Comparison of ENCODE assay signal across 19 cellular contexts in genomic region chr3:138284957-138285477, GRCh38. TPM values are rescaled to one million over a fixed set of nuclear protein-coding genes. Genes with fewer than 3 reads are reported as not detected.
A peak's percentile ranks its signal among the peaks of the same experiment; 100 is the strongest.
DNase-seq lines count a peak whose midpoint lies in the region; ATAC-seq and TF ChIP-seq lines count a peak whose summit lies in the region.
"Had no signal": no experiment of that assay in that cellular context is flagged by ENCODE, and none has a peak within 500 bp of the region (broad histone marks: within the 10 kb centered on the region; RNA-seq: fewer than 3 reads in every experiment).

No MANE protein-coding gene starts in this region.

- H3K9me3 Mint-ChIP-seq in activated CD8-positive, alpha-beta memory T cell treated with anti-CD3 and anti-CD28 coated beads, Interleukin-2, amount 10 ng/mL, durations not matched to agents 7 days and 5 days (ENCODE audit: low read depth), result no peaks in the 10 kb centered on the region
- H3K9me3 Mint-ChIP-seq: neural crest cell had no signal

- peaks cover 3% of the 10 kb centered on the region; the same call in 1 of the 2 replicates for H3K9me1 ChIP-seq in IMR-90 (ENCODE audit: insufficient read depth, low read length)

- H3K36me3 ChIP-seq in IMR-90 (ENCODE audit: control insufficient read depth, insufficient read depth, low read length), result peaks cover 24% of the 10 kb centered on the region
- peaks cover 36% of the 10 kb centered on the region for H3K36me3 ChIP-seq in brain microvascular endothelial cell (replicated peaks)
- no peaks in the 10 kb centered on the region for H3K36me3 ChIP-seq in kidney epithelial cell (ENCODE audit: control insufficient read depth, insufficient read depth, low read length)

- no peak overlapping the region for H3K18ac ChIP-seq in IMR-90 (ENCODE audit: low read depth, low read length)

- H4K91ac ChIP-seq in IMR-90 (ENCODE audit: insufficient read depth, low read depth, low read length), result no peak overlapping the region

- peaks cover 26% of the 10 kb centered on the region for H3K36me3 Mint-ChIP-seq in activated CD8-positive, alpha-beta memory T cell treated with anti-CD3 and anti-CD28 coated beads, Interleukin-2, amount 10 ng/mL, durations not matched to agents 7 days and 5 days

- H3K4me1 Mint-ChIP-seq in activated CD8-positive, alpha-beta memory T cell treated with anti-CD3 and anti-CD28 coated beads, Interleukin-2, amount 10 ng/mL, durations not matched to agents 7 days and 5 days, result peaks cover 3% of the 10 kb centered on the region
- H3K4me1 Mint-ChIP-seq: neural crest cell had no signal

- no peak overlapping the region for H2BK5ac ChIP-seq in IMR-90 (ENCODE audit: low read depth, low read length, poor library complexity, severe bottlenecking)

- H3K9ac ChIP-seq in IMR-90 (ENCODE audit: low read depth, low read length), result no peak overlapping the region

- H2BK20ac ChIP-seq in IMR-90 (ENCODE audit: low read depth, low read length), result no peak overlapping the region

- H3K4ac ChIP-seq in IMR-90 (ENCODE audit: low read depth, low read length), result no peak overlapping the region

- H3K4me3 ChIP-seq in IMR-90 (ENCODE audit: insufficient read depth, low read depth, low read length) (no peak overlapping the region), brain microvascular endothelial cell (ENCODE audit: low read depth, low read length) (no peak overlapping the region), kidney epithelial cell (ENCODE audit: low read depth, low read length) (no peak overlapping the region), lower leg skin (ENCODE audit: low read depth, poor library complexity, severe bottlenecking) (no peak overlapping the region)
- H3K4me3 ChIP-seq: gastroesophageal sphincter, suprapubic skin, vagina had no signal

- TF ChIP-seq RAD21 in IMR-90 (IDR thresholded peaks at IDR 0.05; ENCODE audit: low read length), result no peak

- no peak for TF ChIP-seq POLR2A in IMR-90 (IDR thresholded peaks at IDR 0.05; ENCODE audit: low read depth, low read length)
- TF ChIP-seq POLR2A in lower leg skin (IDR thresholded peaks at IDR 0.05), result no peak

- no peak overlapping the region for H3K4me3 Mint-ChIP-seq in activated CD8-positive, alpha-beta memory T cell treated with anti-CD3 and anti-CD28 coated beads, Interleukin-2, amount 10 ng/mL, durations not matched to agents 7 days and 5 days
- H3K4me3 Mint-ChIP-seq: neural crest cell had no signal

- H4K5ac ChIP-seq in IMR-90 (ENCODE audit: low read depth, low read length), result no peak overlapping the region

- no peaks in the 10 kb centered on the region for H4K20me1 ChIP-seq in IMR-90 (ENCODE audit: insufficient read depth, low read length)

- no peak overlapping the region for H2AK5ac ChIP-seq in IMR-90 (ENCODE audit: low read depth, low read length)

- dilution Hi-C loops in IMR-90 (cut with HindIII; ENCODE audit: low sequenced_read_pairs, unreplicated experiment), result no loop called here

- H3K4me2 ChIP-seq in IMR-90 (ENCODE audit: low read depth, low read length), result no peak overlapping the region

- H3K27me3 Mint-ChIP-seq in activated CD8-positive, alpha-beta memory T cell treated with anti-CD3 and anti-CD28 coated beads, Interleukin-2, amount 10 ng/mL, durations not matched to agents 7 days and 5 days, result no peaks in the 10 kb centered on the region

- H3K9me3 ChIP-seq in IMR-90 (ENCODE audit: control insufficient read depth, insufficient read depth, low read length), result no peaks in the 10 kb centered on the region
- H3K9me3 ChIP-seq: gastroesophageal sphincter, suprapubic skin, vagina had no signal

- intact Hi-C loops in IMR-90 (cut with micrococcal nuclease) (no loop called here), lower leg skin (cut with DNase I; ENCODE audit: low total_unique reads) (no loop called here)

- H3K14ac ChIP-seq in IMR-90 (replicated peaks; ENCODE audit: low read depth, low read length), result no peak overlapping the region

- CTCF ChIA-PET in IMR-90 (lab: Yijun Ruan, JAX), result no interaction called here
- CTCF ChIA-PET in activated CD8-positive, alpha-beta memory T cell treated with anti-CD3 and anti-CD28 coated beads, Interleukin-2, amount 10 ng/mL, durations not matched to agents 7 days and 5 days (lab: Charles Lee), result no interaction called here

- WGBS in IMR-90 (ENCODE audit: extremely low coverage in 2 of 2, insufficient read length in 1 of 2), 2 experiments, result 100% methylated on average over 2 of the region's 2 CpGs; no CpG with 5 or more reads in 1 of the 2 experiments
- 82 to 95% methylated on average over 2 of the region's 2 CpGs for WGBS in lower leg skin, 2 donors

- no peak overlapping the region for H3K56ac ChIP-seq in IMR-90 (ENCODE audit: extremely low read depth, insufficient read depth, low read length)

- no peak for ATAC-seq in IMR-90 (ENCODE audit: low read depth)
- no peak for ATAC-seq in activated CD8-positive, alpha-beta memory T cell treated with anti-CD3 and anti-CD28 coated beads, Interleukin-2, amount 10 ng/mL, durations not matched to agents 7 days and 5 days
- ATAC-seq: gastroesophageal sphincter, left lobe of liver had no signal

- no peak overlapping the region for H2BK120ac ChIP-seq in IMR-90 (ENCODE audit: low read depth, low read length)

- H3K27me3 ChIP-seq in IMR-90 (ENCODE audit: control insufficient read depth, insufficient read depth, low read length) (no peaks in the 10 kb centered on the region), brain microvascular endothelial cell (replicated peaks) (no peaks in the 10 kb centered on the region), kidney epithelial cell (ENCODE audit: control insufficient read depth, insufficient read depth, low read length) (no peaks in the 10 kb centered on the region)
- H3K27me3 ChIP-seq: gastroesophageal sphincter, suprapubic skin, vagina had no signal

- H3K23ac ChIP-seq in IMR-90 (ENCODE audit: low read depth, low read length), result no peak overlapping the region

- no peak overlapping the region for H3K27ac Mint-ChIP-seq in activated CD8-positive, alpha-beta memory T cell treated with anti-CD3 and anti-CD28 coated beads, Interleukin-2, amount 10 ng/mL, durations not matched to agents 7 days and 5 days

- peak; percentile 11 for DNase-seq in ELR (ENCODE audit: low read depth)
- DNase-seq in IMR-90, result no peak
- DNase-seq in brain microvascular endothelial cell, result no peak
- DNase-seq in kidney epithelial cell (ENCODE audit: low read depth), result no peak
- no peak for DNase-seq in lower leg skin (ENCODE audit: low spot score in 2 of 2)
- no peak for DNase-seq in activated CD8-positive, alpha-beta memory T cell treated with anti-CD3 and anti-CD28 coated beads, Interleukin-2, amount 10 ng/mL, durations not matched to agents 7 days and 5 days
- DNase-seq in activated CD4-positive, alpha-beta T cell treated with anti-CD3 and anti-CD28 coated beads, Interleukin-2, amount 50 U/mL, for 1 hour, result no peak
- DNase-seq: C1 segment of cervical spinal cord, DMS153, NCI-H1048, NCI-H2107, NCI-H526 treated with DMSO at 0.1 percent for 48 hours, T1000 had no signal

- H3K27ac ChIP-seq in IMR-90 (ENCODE audit: insufficient read depth, low read length) (no peak overlapping the region), brain microvascular endothelial cell (no peak overlapping the region)
- H3K27ac ChIP-seq: gastroesophageal sphincter, suprapubic skin, vagina had no signal

- BruUV-seq in IMR-90 (replicated peaks; lab: Mats Ljungman, UMichigan), result no TSS peak

- H2BK15ac ChIP-seq in IMR-90 (ENCODE audit: low read depth, low read length), result no peak overlapping the region

- in situ Hi-C loops in IMR-90 (cut with MboI; ENCODE audit: low sequenced_read_pairs), result no loop called here
- in situ Hi-C loops in brain microvascular endothelial cell (cut with HindIII; ENCODE audit: low pct_ligation_motif_present, low sequenced_read_pairs), result no loop called here

- 0 out of 2 replicates have a peak, but pooled peaks have one; percentile 16 for TF ChIP-seq CTCF in IMR-90 (conservative IDR thresholded peaks at IDR 0.05; ENCODE audit: low read depth, low read length)
- peak; percentile 48 for TF ChIP-seq CTCF in brain microvascular endothelial cell (IDR thresholded peaks at IDR 0.05; ENCODE audit: low read depth, low read length, missing control alignments)
- TF ChIP-seq CTCF in kidney epithelial cell (IDR thresholded peaks at IDR 0.05; ENCODE audit: insufficient read depth, low read length, poor library complexity, severe bottlenecking), result peak; percentile 1
- TF ChIP-seq CTCF in lower leg skin (IDR thresholded peaks at IDR 0.05), result no peak

- no peak overlapping the region for H2AFZ ChIP-seq in IMR-90 (replicated peaks; ENCODE audit: low read length, poor library complexity)

- no peaks in the 10 kb centered on the region for H3K79me1 ChIP-seq in IMR-90 (ENCODE audit: low read depth in 1 of 2, low read length in 2 of 2)

- POLR2A ChIA-PET in IMR-90 (lab: Charles Lee; ENCODE audit: unreplicated experiment), result no interaction called here

- no peaks in the 10 kb centered on the region for H3K4me1 ChIP-seq in IMR-90 (ENCODE audit: control insufficient read depth, insufficient read depth, low read length)
- H3K4me1 ChIP-seq: gastroesophageal sphincter, vagina had no signal

- H4K8ac ChIP-seq in IMR-90 (ENCODE audit: low read depth in 2 of 2, low read length in 2 of 2), result no peak overlapping the region

- H2AK9ac ChIP-seq in IMR-90 (replicated peaks; ENCODE audit: low read depth, low read length, poor library complexity), result no peak overlapping the region

TF ChIP-seq in IMR-90, 13 proteins besides CTCF, POLR2A, EP300 and RAD21:
- TF ChIP-seq FOS (IDR thresholded peaks at IDR 0.05; ENCODE audit: low read depth, low read length) (no peak), MAFK (IDR thresholded peaks at IDR 0.05; ENCODE audit: low read depth, low read length) (peak; percentile 69)

RNA-seq across cellular contexts. Expression of gene NME9, which starts 44.6 kb away (rescaled TPM):
- total RNA-seq in IMR-90 (2012; rRNA removed) (not detected in 2 replicates), kidney epithelial cell (not detected in 2 replicates), lower leg skin (under 1 TPM in 1 of 4 donors, not detected in 3; 0.42 TPM)
- not detected in 2 replicates for polyA plus RNA-seq in IMR-90 (2012; rRNA removed)
- polyA plus RNA-seq in IMR-90 (2012; cell fraction: cytosol; rRNA removed), result not detected in 2 replicates
- 0.03 TPM in 1 of 2 replicates, not detected in the other for polyA plus RNA-seq in IMR-90 (2012; cell fraction: nucleus; rRNA removed; ENCODE audit: low replicate concordance)
- not detected for total RNA-seq in activated CD8-positive, alpha-beta memory T cell treated with anti-CD3 and anti-CD28 coated beads, Interleukin-2, amount 10 ng/mL, durations not matched to agents 7 days and 5 days
- total RNA-seq: left lobe of liver, pulmonary artery endothelial cell, vagina had no signal

Comparison
In these comparisons a context has a peak if more than half of its experiments do, and no peak if none do; other contexts are left out.
1. CTCF ChIP-seq: peak in IMR-90 (single experiment), brain microvascular endothelial cell (single experiment) and kidney epithelial cell (single experiment); none in lower leg skin (0 of 3).